Comparison of ENCODE assay signal across 22 cellular contexts in the genomic region with DNA sequence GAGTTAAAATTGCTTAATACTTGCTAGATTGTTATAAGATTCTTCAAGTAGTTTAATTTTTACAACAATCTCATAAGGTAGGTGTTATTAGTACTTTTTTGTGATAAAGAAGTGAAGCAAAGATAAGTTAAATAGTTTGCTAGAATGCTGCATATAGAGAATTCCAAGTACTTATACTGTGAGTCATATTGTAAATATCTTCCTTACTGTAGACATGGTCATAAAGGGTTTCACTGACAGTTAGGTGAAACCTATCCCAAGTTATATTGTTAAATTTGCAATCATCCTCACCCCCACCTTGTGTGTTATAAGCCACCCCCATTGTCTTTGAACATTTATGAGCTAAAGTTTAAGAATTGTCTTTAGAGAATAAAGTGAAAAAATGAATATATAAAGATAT.
DNase-seq lines count a peak whose midpoint lies in the region; ATAC-seq and TF ChIP-seq lines count a peak whose summit lies in the region.
"Had no signal": no experiment of that assay in that cellular context is flagged by ENCODE, and none has a peak within 500 bp of the region (broad histone marks: within the 10 kb centered on the region; RNA-seq: fewer than 3 reads in every experiment).

No MANE protein-coding gene starts in this region.

- H3K4me1 Mint-ChIP-seq in chondrocyte (ENCODE audit: low read depth): peaks cover 8% of the 10 kb centered on the region
- H3K4me1 Mint-ChIP-seq: CD4-positive, CD25-positive, alpha-beta regulatory T cell; GM23338; IgD-negative memory B cell had no signal

- peaks cover 20% of the 10 kb centered on the region for H3K9me3 Mint-ChIP-seq in chondrocyte (ENCODE audit: low read depth)

- no peak for ATAC-seq in HG02840 (IDR thresholded peaks at IDR 0.05; ENCODE audit: low FRiP score, unreplicated experiment)
- ATAC-seq: GM12878, GM23338 had no signal

- DNase-seq in DMS53 (lab: John Stamatoyannopoulos, UW): peak; percentile 48
- DNase-seq in LoVo (ENCODE audit: low spot score): peak; percentile 39
- peak; percentile 7 for DNase-seq in amniotic epithelial cell (ENCODE audit: low read depth)
- peak; percentile 24 for DNase-seq in kidney tubule cell (ENCODE audit: low spot score)
- no peak for DNase-seq in stimulated activated naive CD4-positive, alpha-beta T cell (lab: John Stamatoyannopoulos, UW)
- DNase-seq in activated CD8-positive, alpha-beta memory T cell treated with anti-CD3 and anti-CD28 coated beads for 24 hours: no peak
- no peak for DNase-seq in chondrocyte (ENCODE audit: low spot score)
- DNase-seq: BE2C; CD4-positive, CD25-positive, alpha-beta regulatory T cell; COR-L47; DMS 273 treated with DMSO at 0.1 percent for 48 hours; Kasumi-1; MM.1S; NCI-H1105; NCI-H2081; Peyer's patch; SHP77 treated with DMSO at 0.1 percent for 48 hours; SK-N-SH had no signal

- H3K27me3 Mint-ChIP-seq in chondrocyte (ENCODE audit: low read depth): no peaks in the 10 kb centered on the region
- H3K27me3 Mint-ChIP-seq: CD4-positive, CD25-positive, alpha-beta regulatory T cell; IgD-negative memory B cell had no signal

- no peak overlapping the region for H3K27ac Mint-ChIP-seq in chondrocyte (ENCODE audit: unreplicated experiment)
- H3K27ac Mint-ChIP-seq: CD4-positive, CD25-positive, alpha-beta regulatory T cell; GM23338; IgD-negative memory B cell had no signal

- H3K36me3 Mint-ChIP-seq in chondrocyte (ENCODE audit: low read depth): peaks cover under 1% of the 10 kb centered on the region
- H3K36me3 Mint-ChIP-seq: CD4-positive, CD25-positive, alpha-beta regulatory T cell; IgD-negative memory B cell had no signal

- TF ChIP-seq CTCF in chondrocyte (IDR thresholded peaks at IDR 0.05): no peak

- H3K4me3 Mint-ChIP-seq in chondrocyte (ENCODE audit: unreplicated experiment): no peak overlapping the region
- H3K4me3 Mint-ChIP-seq: CD4-positive, CD25-positive, alpha-beta regulatory T cell; GM23338; IgD-negative memory B cell had no signal

Comparison
In these comparisons a context has a peak if more than half of its experiments do, and no peak if none do; other contexts are left out.
1. DNase-seq: peak in DMS53 (single experiment), LoVo (single experiment), amniotic epithelial cell (single experiment) and kidney tubule cell (single experiment); none in stimulated activated naive CD4-positive, alpha-beta T cell (0 of 6), activated CD8-positive, alpha-beta memory T cell treated with anti-CD3 and anti-CD28 coated beads for 24 hours (single experiment) and chondrocyte (single experiment).